In genomic region chr16:53080345-53081031, GRCh38 we compare ENCODE assay signal across 8 cellular contexts. TPM values are rescaled to one million over a fixed set of nuclear protein-coding genes. Genes with fewer than 3 reads are reported as not detected.
DNase-seq lines count a peak whose midpoint lies in the region; ATAC-seq, FAIRE-seq and TF ChIP-seq lines count a peak whose summit lies in the region.

No MANE protein-coding gene starts in this region.

- H3K27me3 Mint-ChIP-seq in HFFc6 (ENCODE audit: insufficient read depth) = peaks cover 6% of the 10 kb centered on the region
- H3K27me3 Mint-ChIP-seq in naive thymus-derived CD4-positive, alpha-beta T cell = peaks cover 0 to 13% (median 0%) of the 10 kb centered on the region in 5 donors

- FAIRE-seq in bronchial epithelial cell (lab: Jason Lieb, UNC) = no peak

- H3K27me3 ChIP-seq in bronchial epithelial cell (ENCODE audit: control insufficient read depth, insufficient read depth, low read length) = no peaks in the 10 kb centered on the region
- no peaks in the 10 kb centered on the region for H3K27me3 ChIP-seq in subcutaneous abdominal adipose tissue (ENCODE audit: control insufficient read depth in 5 of 5, insufficient read depth in 4 of 5, low read length in 5 of 5)
- no peaks in the 10 kb centered on the region for H3K27me3 ChIP-seq in naive thymus-derived CD4-positive, alpha-beta T cell (ENCODE audit: control insufficient read depth in 2 of 2, insufficient read depth in 2 of 2, low read length in 2 of 2)

- H3K36me3 Mint-ChIP-seq in HFFc6 (ENCODE audit: low read depth) = peaks cover 28% of the 10 kb centered on the region
- peaks cover 0 to 12% (median 8%) of the 10 kb centered on the region in 5 donors for H3K36me3 Mint-ChIP-seq in naive thymus-derived CD4-positive, alpha-beta T cell

- no peak for TF ChIP-seq CTCF in HFFc6 (IDR thresholded peaks at IDR 0.05)
- no peak for TF ChIP-seq CTCF in bronchial epithelial cell (IDR thresholded peaks at IDR 0.05; ENCODE audit: insufficient read depth, low read length, severe bottlenecking)

- H3K4me1 Mint-ChIP-seq in HFFc6 (ENCODE audit: low read depth) = peaks cover 77% of the 10 kb centered on the region
- H3K4me1 Mint-ChIP-seq in naive thymus-derived CD4-positive, alpha-beta T cell = peaks cover 0 to 8% (median 0%) of the 10 kb centered on the region in 7 donors

- peaks cover 20 to 53% (median 47%) of the 10 kb centered on the region in 5 donors for H3K4me1 ChIP-seq in subcutaneous abdominal adipose tissue (ENCODE audit: control insufficient read depth in 5 of 5, insufficient read depth in 5 of 5, low read length in 5 of 5)
- H3K4me1 ChIP-seq in naive thymus-derived CD4-positive, alpha-beta T cell (ENCODE audit: control insufficient read depth in 2 of 2, insufficient read depth in 2 of 2, low read length in 2 of 2) = no peaks in the 10 kb centered on the region

- CTCF ChIA-PET in naive thymus-derived CD4-positive, alpha-beta T cell (lab: Charles Lee) = no interaction called here

- H3K9me3 ChIP-seq in subcutaneous abdominal adipose tissue (ENCODE audit: control insufficient read depth in 5 of 5, low read length in 5 of 5) = no peaks in the 10 kb centered on the region
- no peaks in the 10 kb centered on the region for H3K9me3 ChIP-seq in naive thymus-derived CD4-positive, alpha-beta T cell (ENCODE audit: control insufficient read depth in 2 of 3, low read length in 3 of 3)

- H3K4me3 ChIP-seq in bronchial epithelial cell (ENCODE audit: low read depth, low read length) = no peak overlapping the region
- peak overlapping the region in 2 of 5 donors; percentile 32 to 53 for H3K4me3 ChIP-seq in subcutaneous abdominal adipose tissue (ENCODE audit: low read depth in 1 of 5, low read length in 5 of 5)
- H3K4me3 ChIP-seq in naive thymus-derived CD4-positive, alpha-beta T cell (ENCODE audit: low read length) = no peak overlapping the region

- peak overlapping the region; percentile 87 for H3K27ac Mint-ChIP-seq in HFFc6
- H3K27ac Mint-ChIP-seq in naive thymus-derived CD4-positive, alpha-beta T cell = no peak overlapping the region

- intact Hi-C loops in naive thymus-derived CD4-positive, alpha-beta T cell (cut with micrococcal nuclease) = no loop called here

- DNase-seq in HFFc6 = peak; percentile 93
- DNase-seq in bronchial epithelial cell (ENCODE audit: low read depth) = peak; percentile 95
- no peak for DNase-seq in left lobe of liver (ENCODE audit: low spot score)
- no peak for DNase-seq in activated CD4-positive, alpha-beta T cell treated with anti-CD3 and anti-CD28 coated beads, Interleukin-2, amount 50 U/mL, for 4 hours
- no peak for DNase-seq in naive thymus-derived CD4-positive, alpha-beta T cell
- no peak for DNase-seq in NCI-H2029 (lab: John Stamatoyannopoulos, UW)

- ATAC-seq in left lobe of liver = peak; percentile 21
- ATAC-seq in HG03469 (IDR thresholded peaks at IDR 0.05; ENCODE audit: unreplicated experiment) = no peak
- ATAC-seq in naive thymus-derived CD4-positive, alpha-beta T cell = no peak

- POLR2A ChIA-PET in naive thymus-derived CD4-positive, alpha-beta T cell (lab: Charles Lee) = no interaction called here

- H3K27ac ChIP-seq in subcutaneous abdominal adipose tissue (ENCODE audit: low read depth, low read length) = peak overlapping the region; percentile 83
- H3K27ac ChIP-seq in naive thymus-derived CD4-positive, alpha-beta T cell (ENCODE audit: low read depth, low read length) = no peak overlapping the region

- H3K9ac ChIP-seq in subcutaneous abdominal adipose tissue (ENCODE audit: low read length in 5 of 5) = no peak overlapping the region

- H3K36me3 ChIP-seq in bronchial epithelial cell (ENCODE audit: control insufficient read depth, insufficient read depth, low read length) = no peaks in the 10 kb centered on the region
- no peaks in the 10 kb centered on the region for H3K36me3 ChIP-seq in subcutaneous abdominal adipose tissue (ENCODE audit: control insufficient read depth in 5 of 5, insufficient read depth in 5 of 5, low read length in 5 of 5)
- no peaks in the 10 kb centered on the region for H3K36me3 ChIP-seq in naive thymus-derived CD4-positive, alpha-beta T cell (ENCODE audit: control insufficient read depth in 2 of 3, insufficient read depth in 3 of 3, low read length in 3 of 3)

- H3K4me3 Mint-ChIP-seq in HFFc6 = peak overlapping the region; percentile 81
- H3K4me3 Mint-ChIP-seq in naive thymus-derived CD4-positive, alpha-beta T cell = no peak overlapping the region

- peaks cover 4% of the 10 kb centered on the region for H3K9me3 Mint-ChIP-seq in HFFc6
- H3K9me3 Mint-ChIP-seq in naive thymus-derived CD4-positive, alpha-beta T cell = peaks cover 0 to 6% (median 0%) of the 10 kb centered on the region in 11 donors

RNA-seq across cellular contexts. Expression of gene CHD9, which starts 25.7 kb away (rescaled TPM):
- 10 to 100 TPM; 39.7 to 48.8 (median 45.7) TPM for total RNA-seq in HFFc6 (2021; fragmentation: NEBNext Ultra II Directional; extraction: Animal tissue kit (Norgen Biotek cat#: 25700))
- 33.8 and 35.3 TPM in 2 replicates for total RNA-seq in bronchial epithelial cell
- total RNA-seq in left lobe of liver = 34.7 TPM
- total RNA-seq in naive thymus-derived CD4-positive, alpha-beta T cell = 10 to 100 TPM; 23.8 to 46.4 (median 36.3) TPM
- polyA plus RNA-seq in naive thymus-derived CD4-positive, alpha-beta T cell = 10 to 100 TPM; 24.1 to 30.6 TPM

RNA-seq across cellular contexts. Expression of gene CHD9NB, which starts 27.8 kb away (rescaled TPM):
- total RNA-seq in HFFc6 (2021; fragmentation: NEBNext Ultra II Directional; extraction: Animal tissue kit (Norgen Biotek cat#: 25700)) = 1 to 10 TPM; 2.1 to 4.0 (median 3.1) TPM
- 0.26 and 2.0 TPM in 2 replicates for total RNA-seq in bronchial epithelial cell
- total RNA-seq in left lobe of liver = 1.1 TPM
- under 1 TPM in 1 of 5 experiments, not detected in 4; 0.22 TPM for total RNA-seq in naive thymus-derived CD4-positive, alpha-beta T cell
- polyA plus RNA-seq in naive thymus-derived CD4-positive, alpha-beta T cell = not detected

Comparison
In these comparisons a context has a peak if more than half of its experiments do, and no peak if none do; other contexts are left out.
1. DNase-seq: peak in HFFc6 (single experiment) and bronchial epithelial cell (single experiment); none in left lobe of liver (single experiment), activated CD4-positive, alpha-beta T cell treated with anti-CD3 and anti-CD28 coated beads, Interleukin-2, amount 50 U/mL, for 4 hours (0 of 2), naive thymus-derived CD4-positive, alpha-beta T cell (0 of 9) and NCI-H2029 (single experiment).